8 cellular contexts compared by ENCODE assay signal in the genomic region with DNA sequence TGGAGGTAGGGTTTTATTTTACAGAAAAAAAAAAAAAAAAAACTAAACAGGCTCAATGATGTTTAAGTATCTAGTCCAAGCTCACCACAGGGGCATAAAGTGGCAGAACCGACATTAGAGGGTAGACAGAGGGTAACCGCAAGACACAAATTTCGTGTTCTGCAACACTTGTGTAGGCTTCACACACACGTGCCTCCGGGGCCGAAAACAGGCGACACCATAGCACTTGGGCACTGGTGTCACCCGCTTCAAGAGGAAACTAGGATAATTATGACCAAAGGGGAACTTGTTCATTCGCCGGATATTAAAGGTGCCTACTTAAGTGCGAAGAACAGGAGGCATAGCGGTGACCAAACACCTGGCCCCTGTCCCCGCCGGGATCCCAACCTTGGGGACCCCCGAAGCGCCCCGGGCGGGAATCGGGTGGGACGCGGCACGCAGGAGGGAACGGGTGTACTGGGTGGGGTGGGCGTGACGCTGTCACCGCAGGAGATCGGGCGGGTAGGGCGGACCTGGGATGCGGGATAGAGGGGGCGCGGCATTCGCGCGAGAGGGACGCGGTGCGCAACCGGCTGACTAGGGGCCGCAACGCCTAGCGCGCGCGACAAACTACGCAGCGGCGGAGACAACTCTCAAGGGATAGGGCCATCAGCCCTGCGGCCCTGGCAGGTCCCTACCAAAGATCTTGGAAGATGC. TPM values are rescaled to one million over a fixed set of nuclear protein-coding genes. Genes with fewer than 3 reads are reported as not detected.
DNase-seq lines count a peak whose midpoint lies in the region; ATAC-seq and TF ChIP-seq lines count a peak whose summit lies in the region.

No MANE protein-coding gene starts in this region.

- H3K27me3 ChIP-seq in fibroblast of lung (ENCODE audit: control insufficient read depth, insufficient read depth, low read length) (no peaks in the 10 kb centered on the region), neutrophil (no peaks in the 10 kb centered on the region)

- peaks cover 52% of the 10 kb centered on the region for H3K4me1 Mint-ChIP-seq in activated CD8-positive, alpha-beta T cell treated with anti-CD3 and anti-CD28 coated beads, Interleukin-2, amount 10 ng/mL, durations not matched to agents 7 days and 5 days (ENCODE audit: low read depth)

- TF ChIP-seq CTCF in AG04449 (IDR thresholded peaks at IDR 0.05; ENCODE audit: insufficient read depth, low read length, missing control alignments) (no peak), fibroblast of lung (conservative IDR thresholded peaks at IDR 0.05 in 1 of 2, IDR thresholded peaks at IDR 0.05 in 1 of 2; ENCODE audit: low read depth in 1 of 2, low read length in 2 of 2) (no peak), neutrophil (IDR thresholded peaks at IDR 0.05) (no peak)

- peak overlapping the region; percentile 92 for H3K27ac Mint-ChIP-seq in activated CD8-positive, alpha-beta T cell treated with anti-CD3 and anti-CD28 coated beads, Interleukin-2, amount 10 ng/mL, durations not matched to agents 7 days and 5 days

- H3K9ac ChIP-seq in fibroblast of lung (ENCODE audit: insufficient read depth, low read length) = peak overlapping the region; percentile 63

- H3K9me3 ChIP-seq in fibroblast of lung (ENCODE audit: control insufficient read depth, insufficient read depth, low read depth, low read length) = no peaks in the 10 kb centered on the region
- H3K9me3 ChIP-seq in neutrophil = no peaks in the 10 kb centered on the region

- H3K36me3 ChIP-seq in fibroblast of lung (ENCODE audit: control insufficient read depth, insufficient read depth, low read length) = no peaks in the 10 kb centered on the region
- H3K36me3 ChIP-seq in neutrophil = no peaks in the 10 kb centered on the region
- H3K36me3 ChIP-seq in urinary bladder (ENCODE audit: insufficient read depth) = peaks cover 3% of the 10 kb centered on the region

- peak overlapping the region; percentile 87 for H2AFZ ChIP-seq in fibroblast of lung (ENCODE audit: low read length)

- H3K36me3 Mint-ChIP-seq in activated CD8-positive, alpha-beta T cell treated with anti-CD3 and anti-CD28 coated beads, Interleukin-2, amount 10 ng/mL, durations not matched to agents 7 days and 5 days (ENCODE audit: low read depth) = peaks cover 66% of the 10 kb centered on the region

- no peaks in the 10 kb centered on the region for H3K4me1 ChIP-seq in fibroblast of lung (ENCODE audit: control insufficient read depth, extremely low read depth, insufficient read depth, low read length)
- peaks cover 20 to 24% of the 10 kb centered on the region in 2 experiments for H3K4me1 ChIP-seq in neutrophil (ENCODE audit: control insufficient read depth in 1 of 2, insufficient read depth in 1 of 2, low read depth in 1 of 2, low read length in 1 of 2)
- H3K4me1 ChIP-seq in urinary bladder (ENCODE audit: insufficient read depth) = peaks cover 1% of the 10 kb centered on the region

- H3K27me3 Mint-ChIP-seq in activated CD8-positive, alpha-beta T cell treated with anti-CD3 and anti-CD28 coated beads, Interleukin-2, amount 10 ng/mL, durations not matched to agents 7 days and 5 days (ENCODE audit: low read depth) = no peaks in the 10 kb centered on the region

- ATAC-seq in GM18505 (IDR thresholded peaks at IDR 0.05; ENCODE audit: unreplicated experiment) = peak; percentile 26
- ATAC-seq in HG02938 (IDR thresholded peaks at IDR 0.05; ENCODE audit: unreplicated experiment) = peak; percentile 35
- peak; percentile 49 for ATAC-seq in activated CD8-positive, alpha-beta T cell treated with anti-CD3 and anti-CD28 coated beads, Interleukin-2, amount 10 ng/mL, durations not matched to agents 7 days and 5 days

- H3K27ac ChIP-seq in fibroblast of lung (ENCODE audit: insufficient read depth, low read length) (peak overlapping the region; percentile 69), neutrophil (peak overlapping the region; percentile 71), urinary bladder (ENCODE audit: low read depth) (no peak overlapping the region)

- H3K4me3 Mint-ChIP-seq in activated CD8-positive, alpha-beta T cell treated with anti-CD3 and anti-CD28 coated beads, Interleukin-2, amount 10 ng/mL, durations not matched to agents 7 days and 5 days = peak overlapping the region; percentile 94

- H3K4me3 ChIP-seq in AG04449 (ENCODE audit: low read depth, low read length) (peak overlapping the region; percentile 87), fibroblast of lung (replicated peaks in 1 of 4; ENCODE audit: control extremely low read depth in 1 of 4, insufficient read depth in 1 of 4, low read depth in 3 of 4, low read length in 4 of 4) (peak overlapping the region; percentile 74 to 91 (median 86)), neutrophil (ENCODE audit: low read depth in 1 of 2, low read length in 1 of 2) (peak overlapping the region; percentile 92 to 93), urinary bladder (ENCODE audit: low read depth, low read length) (peak overlapping the region; percentile 84)

- H3K9me3 Mint-ChIP-seq in activated CD8-positive, alpha-beta T cell treated with anti-CD3 and anti-CD28 coated beads, Interleukin-2, amount 10 ng/mL, durations not matched to agents 7 days and 5 days (ENCODE audit: insufficient read depth) = no peaks in the 10 kb centered on the region

- DNase-seq in AG04449 (ENCODE audit: low read depth, low spot score) = no peak
- DNase-seq in NCI-H2171 (lab: John Stamatoyannopoulos, UW) = peak; percentile 55
- DNase-seq in activated CD8-positive, alpha-beta T cell treated with anti-CD3 and anti-CD28 coated beads, Interleukin-2, amount 10 ng/mL, durations not matched to agents 7 days and 5 days = peak; percentile 67
- DNase-seq in fibroblast of lung (ENCODE audit: low read depth in 2 of 2) = peak; percentile 5 to 24

- TF ChIP-seq POLR2A in GM18505 (IDR thresholded peaks at IDR 0.05; ENCODE audit: borderline replicate concordance, extremely low read depth, insufficient read depth, insufficient read length) = no peak

- no peaks in the 10 kb centered on the region for H4K20me1 ChIP-seq in fibroblast of lung (ENCODE audit: control insufficient read depth, extremely low read depth, insufficient read depth, low read length)

- POLR2A ChIA-PET in AG04449 (lab: Yijun Ruan, JAX) = no interaction called here
- POLR2A ChIA-PET in activated CD8-positive, alpha-beta T cell treated with anti-CD3 and anti-CD28 coated beads, Interleukin-2, amount 10 ng/mL, durations not matched to agents 7 days and 5 days (lab: Charles Lee) = interaction anchor here (0.6 kb wide), 1 partner anchor 977 kb away, joined by 3 read pairs; no protein-coding TSS in a partner anchor

- peaks cover 75% of the 10 kb centered on the region for H3K79me2 ChIP-seq in fibroblast of lung (ENCODE audit: control insufficient read depth, insufficient read depth, low read length)

- 1% methylated on average over 49 of the region's 49 CpGs for WGBS in urinary bladder

- CTCF ChIA-PET in AG04449 (lab: Yijun Ruan, JAX) = no interaction called here
- CTCF ChIA-PET in activated CD8-positive, alpha-beta T cell treated with anti-CD3 and anti-CD28 coated beads, Interleukin-2, amount 10 ng/mL, durations not matched to agents 7 days and 5 days (lab: Charles Lee) = no interaction called here

- peak overlapping the region; percentile 96 for H3K4me2 ChIP-seq in fibroblast of lung (ENCODE audit: extremely low read depth, insufficient read depth, low read length)

RNA-seq across cellular contexts. Expression of a gene that starts 0.6 kb away (rescaled TPM):
- 10 to 100 TPM; 20.6 to 25.5 TPM for total RNA-seq in activated CD8-positive, alpha-beta T cell treated with anti-CD3 and anti-CD28 coated beads, Interleukin-2, amount 10 ng/mL, durations not matched to agents 7 days and 5 days
- total RNA-seq in fibroblast of lung (6.4 and 12.9 TPM in 2 replicates), urinary bladder (19.0 TPM)
- polyA plus RNA-seq in fibroblast of lung (10.8 and 15.9 TPM in 2 replicates), urinary bladder (9.7 TPM)
- 9.8 and 17.6 TPM in 2 replicates for polyA plus RNA-seq in fibroblast of lung (2012)
- 0.20 and 0.33 TPM in 2 replicates for polyA minus RNA-seq in fibroblast of lung (ENCODE audit: low replicate concordance)

RNA-seq across cellular contexts. Expression of a gene that starts 0.9 kb away (rescaled TPM):
- total RNA-seq in activated CD8-positive, alpha-beta T cell treated with anti-CD3 and anti-CD28 coated beads, Interleukin-2, amount 10 ng/mL, durations not matched to agents 7 days and 5 days = 10 to 100 TPM; 31.0 TPM
- 2.3 and 4.8 TPM in 2 replicates for total RNA-seq in fibroblast of lung
- 2.0 and 4.1 TPM in 2 replicates for polyA plus RNA-seq in fibroblast of lung
- 2.1 and 5.8 TPM in 2 replicates for polyA plus RNA-seq in fibroblast of lung (2012)
- 0.56 and 0.67 TPM in 2 replicates for polyA minus RNA-seq in fibroblast of lung (ENCODE audit: low replicate concordance)
- total RNA-seq in urinary bladder = 9.0 TPM
- polyA plus RNA-seq in urinary bladder = 1.6 TPM

RNA-seq across cellular contexts. Expression of a gene that starts 54.8 kb away (rescaled TPM):
- 10 to 100 TPM; 31.5 to 35.2 TPM for total RNA-seq in activated CD8-positive, alpha-beta T cell treated with anti-CD3 and anti-CD28 coated beads, Interleukin-2, amount 10 ng/mL, durations not matched to agents 7 days and 5 days
- total RNA-seq in fibroblast of lung = 27.0 and 31.9 TPM in 2 replicates
- 34.6 and 41.4 TPM in 2 replicates for polyA plus RNA-seq in fibroblast of lung
- 24.8 and 28.2 TPM in 2 replicates for polyA plus RNA-seq in fibroblast of lung (2012)
- 6.4 and 6.5 TPM in 2 replicates for polyA minus RNA-seq in fibroblast of lung (ENCODE audit: low replicate concordance)
- 42.6 TPM for total RNA-seq in urinary bladder
- polyA plus RNA-seq in urinary bladder = 15.0 TPM

RNA-seq across cellular contexts. Expression of a gene that starts 55.1 kb away (rescaled TPM):
- total RNA-seq in activated CD8-positive, alpha-beta T cell treated with anti-CD3 and anti-CD28 coated beads, Interleukin-2, amount 10 ng/mL, durations not matched to agents 7 days and 5 days = 10 to 100 TPM; 29.6 to 34.0 TPM
- total RNA-seq in fibroblast of lung (25.1 and 32.6 TPM in 2 replicates), urinary bladder (74.2 TPM)
- polyA plus RNA-seq in fibroblast of lung (8.7 and 9.6 TPM in 2 replicates), urinary bladder (12.9 TPM)
- polyA plus RNA-seq in fibroblast of lung (2012) = 6.4 and 10.3 TPM in 2 replicates
- 0.44 and 1.3 TPM in 2 replicates for polyA minus RNA-seq in fibroblast of lung (ENCODE audit: low replicate concordance)
